In the genomic region with DNA sequence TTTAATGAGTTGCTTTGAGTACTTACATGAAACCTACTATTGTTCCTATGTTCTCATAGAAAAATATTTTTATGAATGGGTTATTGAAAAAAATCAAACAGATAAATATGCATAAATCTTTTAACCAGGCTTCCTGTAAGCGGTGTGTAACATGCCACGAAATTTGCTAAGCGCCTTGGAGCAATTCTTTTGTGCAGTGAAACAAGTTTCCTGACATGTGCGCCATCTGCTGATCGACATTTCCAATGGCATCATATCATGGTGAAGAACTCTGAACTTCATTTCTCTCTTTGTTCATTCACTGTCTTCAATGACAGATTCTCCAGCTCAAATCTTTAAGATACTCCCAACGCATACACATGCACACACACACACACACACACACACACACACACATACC, we compare ENCODE assay signal across 1 cellular context.
TF ChIP-seq lines count a peak whose summit lies in the region.

No MANE protein-coding gene starts in this region.

TF ChIP-seq in GM23338, 12 proteins besides CTCF, POLR2A, EP300 and RAD21:
- no peak for TF ChIP-seq ZNF462 (CRISPR knock-in tag; IDR thresholded peaks at IDR 0.05)
- TF ChIP-seq JUNB (IDR thresholded peaks at IDR 0.05; ENCODE audit: unreplicated experiment): no peak
- no peak for TF ChIP-seq CREB1 (CRISPR knock-in tag; IDR thresholded peaks at IDR 0.05; ENCODE audit: low read depth)
- no peak for TF ChIP-seq POLR2AphosphoS5 (IDR thresholded peaks at IDR 0.05; ENCODE audit: low read depth)
- TF ChIP-seq EZH2 (IDR thresholded peaks at IDR 0.05; ENCODE audit: low read depth, unreplicated experiment): no peak
- no peak for TF ChIP-seq ETS1 (IDR thresholded peaks at IDR 0.05)
- no peak for TF ChIP-seq NANOG (IDR thresholded peaks at IDR 0.05; ENCODE audit: borderline replicate concordance)
- TF ChIP-seq, protein P1, sequence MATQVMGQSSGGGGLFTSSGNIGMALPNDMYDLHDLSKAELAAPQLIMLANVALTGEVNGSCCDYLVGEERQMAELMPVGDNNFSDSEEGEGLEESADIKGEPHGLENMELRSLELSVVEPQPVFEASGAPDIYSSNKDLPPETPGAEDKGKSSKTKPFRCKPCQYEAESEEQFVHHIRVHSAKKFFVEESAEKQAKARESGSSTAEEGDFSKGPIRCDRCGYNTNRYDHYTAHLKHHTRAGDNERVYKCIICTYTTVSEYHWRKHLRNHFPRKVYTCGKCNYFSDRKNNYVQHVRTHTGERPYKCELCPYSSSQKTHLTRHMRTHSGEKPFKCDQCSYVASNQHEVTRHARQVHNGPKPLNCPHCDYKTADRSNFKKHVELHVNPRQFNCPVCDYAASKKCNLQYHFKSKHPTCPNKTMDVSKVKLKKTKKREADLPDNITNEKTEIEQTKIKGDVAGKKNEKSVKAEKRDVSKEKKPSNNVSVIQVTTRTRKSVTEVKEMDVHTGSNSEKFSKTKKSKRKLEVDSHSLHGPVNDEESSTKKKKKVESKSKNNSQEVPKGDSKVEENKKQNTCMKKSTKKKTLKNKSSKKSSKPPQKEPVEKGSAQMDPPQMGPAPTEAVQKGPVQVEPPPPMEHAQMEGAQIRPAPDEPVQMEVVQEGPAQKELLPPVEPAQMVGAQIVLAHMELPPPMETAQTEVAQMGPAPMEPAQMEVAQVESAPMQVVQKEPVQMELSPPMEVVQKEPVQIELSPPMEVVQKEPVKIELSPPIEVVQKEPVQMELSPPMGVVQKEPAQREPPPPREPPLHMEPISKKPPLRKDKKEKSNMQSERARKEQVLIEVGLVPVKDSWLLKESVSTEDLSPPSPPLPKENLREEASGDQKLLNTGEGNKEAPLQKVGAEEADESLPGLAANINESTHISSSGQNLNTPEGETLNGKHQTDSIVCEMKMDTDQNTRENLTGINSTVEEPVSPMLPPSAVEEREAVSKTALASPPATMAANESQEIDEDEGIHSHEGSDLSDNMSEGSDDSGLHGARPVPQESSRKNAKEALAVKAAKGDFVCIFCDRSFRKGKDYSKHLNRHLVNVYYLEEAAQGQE (IDR thresholded peaks at IDR 0.05; ENCODE audit: unreplicated experiment): no peak
- TF ChIP-seq ZNF331 (CRISPR knock-in tag; IDR thresholded peaks at IDR 0.05; ENCODE audit: low read depth): no peak
- no peak for TF ChIP-seq ZNF114 (CRISPR knock-in tag; IDR thresholded peaks at IDR 0.05)
- no peak for TF ChIP-seq EZH2phosphoT487 (IDR thresholded peaks at IDR 0.05; ENCODE audit: unreplicated experiment)
- TF ChIP-seq STAT1 (IDR thresholded peaks at IDR 0.05; ENCODE audit: unreplicated experiment): no peak
